10 cellular contexts compared by ENCODE assay signal in the genomic region with DNA sequence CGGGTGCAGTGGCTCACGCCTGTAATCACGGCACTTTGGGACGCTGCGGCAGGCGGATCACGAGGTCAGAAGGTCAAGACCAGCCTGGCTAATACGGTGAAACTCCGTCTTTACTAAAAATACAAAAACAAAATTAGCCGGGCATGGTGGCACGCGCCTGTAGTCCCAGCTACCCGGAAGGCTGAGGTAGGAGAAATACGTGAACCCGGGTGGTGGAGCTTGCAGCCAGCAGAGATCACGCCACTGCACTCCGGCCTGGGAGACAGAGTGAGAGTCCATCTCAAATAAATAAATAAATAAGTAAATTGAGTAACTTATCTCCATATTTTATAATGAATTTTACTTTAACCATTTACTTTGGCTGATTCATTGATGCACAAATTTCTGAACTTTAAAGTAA.
"Had no signal": no experiment of that assay in that cellular context is flagged by ENCODE, and none has a peak within 500 bp of the region (broad histone marks: within the 10 kb centered on the region; RNA-seq: fewer than 3 reads in every experiment).

No MANE protein-coding gene starts in this region.

- H2AFZ ChIP-seq: GM23248 had no signal

- H3K4me2 ChIP-seq: KMS-11 had no signal

- H3K27me3 Mint-ChIP-seq: IgD-negative memory B cell had no signal

- H3K4me1 Mint-ChIP-seq: IgD-negative memory B cell had no signal

- H3K9ac ChIP-seq: GM23248, KMS-11 had no signal

- H3K4me3 ChIP-seq: GM23248, HAP-1 had no signal

- H3K36me3 ChIP-seq: HAP-1 had no signal

- DNase-seq: GM23248, H7, HFFc6, KBM-7 had no signal

- H3K27ac Mint-ChIP-seq: HFFc6, IgD-negative memory B cell had no signal

- H3K27ac ChIP-seq: GM23248, HL-60, KMS-11 had no signal

- H3K36me3 Mint-ChIP-seq: IgD-negative memory B cell had no signal

- ATAC-seq: HCT116, HepG2 had no signal

- H3K4me1 ChIP-seq: HAP-1 had no signal

- H3K9me3 ChIP-seq: HAP-1 had no signal

- H3K4me3 Mint-ChIP-seq: HFFc6, IgD-negative memory B cell had no signal
